Comparison of ENCODE assay signal across 1 cellular context in the genomic region with DNA sequence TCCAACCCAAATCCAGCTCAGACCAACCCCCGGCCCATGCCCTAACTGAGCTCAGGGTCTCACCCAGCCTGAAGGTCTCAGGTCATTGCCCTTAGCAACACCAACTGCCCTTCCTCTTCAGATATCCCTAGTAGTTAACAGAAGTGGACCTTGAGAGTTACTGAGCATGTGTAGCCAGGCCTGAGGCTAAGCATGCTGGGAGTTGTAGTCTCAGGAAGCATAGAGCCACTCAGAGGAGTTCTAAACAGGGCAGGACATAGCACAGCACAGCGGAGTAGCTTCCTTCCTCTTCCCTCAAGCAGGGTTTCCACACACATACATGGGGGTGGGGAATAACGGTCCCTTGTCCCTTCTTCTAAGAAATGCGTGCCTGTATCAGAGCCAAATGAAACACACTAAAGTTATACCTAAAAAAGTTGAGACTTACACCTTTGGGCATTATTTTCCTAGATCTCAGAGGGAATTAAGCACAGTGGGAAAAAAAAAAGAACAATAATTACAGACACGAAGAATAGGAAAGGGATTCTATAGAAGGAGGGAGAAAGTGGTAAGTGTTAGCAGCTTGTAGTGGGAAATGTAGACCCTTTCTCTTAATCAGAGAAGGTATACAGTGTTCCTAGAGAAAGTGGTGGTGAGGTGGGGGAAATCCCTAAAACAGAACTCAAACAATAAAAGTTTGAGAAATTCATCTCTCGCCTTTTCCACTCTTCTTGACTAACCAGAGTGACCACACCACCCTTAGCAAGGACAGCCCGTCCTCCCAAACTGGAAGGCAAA.
TF ChIP-seq lines count a peak whose summit lies in the region.

No MANE protein-coding gene starts in this region.

TF ChIP-seq in endothelial cell of umbilical vein, 7 proteins besides CTCF, POLR2A, EP300 and RAD21 (continued from another document):
- peak; percentile 30 for TF ChIP-seq POLR2AphosphoS5 (IDR thresholded peaks at IDR 0.05; ENCODE audit: insufficient read depth, low read depth, low read length)
- TF ChIP-seq FOS (IDR thresholded peaks at IDR 0.05; ENCODE audit: borderline replicate concordance, insufficient read depth, low read length), result no peak
- no peak for TF ChIP-seq MAX (IDR thresholded peaks at IDR 0.05; ENCODE audit: insufficient read depth, insufficient read length)
- no peak for TF ChIP-seq GATA2 (IDR thresholded peaks at IDR 0.05; ENCODE audit: insufficient read depth, insufficient read length, low read depth, low read length)
